17 cellular contexts compared by ENCODE assay signal in genomic region chr11:79087957-79088318, GRCh38.
DNase-seq lines count a peak whose midpoint lies in the region; ATAC-seq and TF ChIP-seq lines count a peak whose summit lies in the region.
"Had no signal": no experiment of that assay in that cellular context is flagged by ENCODE, and none has a peak within 500 bp of the region (broad histone marks: within the 10 kb centered on the region; RNA-seq: fewer than 3 reads in every experiment).

No MANE protein-coding gene starts in this region.

- peak; percentile 37 for DNase-seq in G401 (ENCODE audit: low spot score)
- DNase-seq in SK-N-MC (ENCODE audit: low read depth, low spot score): no peak
- peak; percentile 13 for DNase-seq in fibroblast of peridontal ligament (ENCODE audit: extremely low read depth)
- DNase-seq in renal cortical epithelial cell (ENCODE audit: low read depth): peak; percentile 53
- no peak for DNase-seq in adrenal gland
- DNase-seq in GM23248: no peak
- DNase-seq in SW480 (ENCODE audit: low spot score): no peak
- DNase-seq: activated CD4-positive, alpha-beta T cell treated with anti-CD3 and anti-CD28 coated beads for 1 hour; activated naive CD8-positive, alpha-beta T cell treated with anti-CD3 and anti-CD28 coated beads, Interleukin-2, amount 10 ng/mL, durations not matched to agents 7 days and 5 days; activated T-cell treated with anti-CD3 and anti-CD28 coated beads, Interleukin-2, amount 50 U/mL, for 1 hour; immature natural killer cell; mucosa of descending colon; NCI-H2171 treated with DMSO at 0.1 percent for 48 hours; stimulated activated CD4-positive, alpha-beta T cell treated with anti-CD3 and anti-CD28 coated beads, Interleukin-4, amount 100 ng/mL, for 1 hour had no signal

- no peak overlapping the region for H3K27ac ChIP-seq in SK-N-MC
- no peak overlapping the region for H3K27ac ChIP-seq in adrenal gland
- H3K27ac ChIP-seq in GM23248: no peak overlapping the region
- H3K27ac ChIP-seq: C4-2B had no signal

- intact Hi-C loops in adrenal gland (cut with DNase I): no loop called here

- no peak for ATAC-seq in HG03520 (IDR thresholded peaks at IDR 0.05; ENCODE audit: unreplicated experiment)
- ATAC-seq: mucosa of descending colon; stimulated activated memory B cell treated with anti-CD40 and anti-IgM and Interleukin-4, amounts not matched to agents 10 μg/mL and 1 μg/mL and 100 μg/mL, for 72 hours had no signal

- no peak overlapping the region for H3K9ac ChIP-seq in SK-N-MC (ENCODE audit: insufficient read length)
- no peak overlapping the region for H3K9ac ChIP-seq in GM23248

- in situ Hi-C loops in G401 (cut with HindIII; ENCODE audit: low sequenced_read_pairs) (no loop called here), GM23248 (cut with MboI) (no loop called here)

- no peak for TF ChIP-seq POLR2A in adrenal gland (IDR thresholded peaks at IDR 0.05)

- no peaks in the 10 kb centered on the region for H3K79me2 ChIP-seq in GM23248 (ENCODE audit: insufficient read depth)

- H2AFZ ChIP-seq in GM23248: no peak overlapping the region

- peaks cover 12% of the 10 kb centered on the region; the same call in 1 of the 2 replicates for H3F3A ChIP-seq in GM23248 (ENCODE audit: insufficient read depth)

- H3K4me2 ChIP-seq in GM23248 (ENCODE audit: unreplicated experiment): no peak overlapping the region

- H3K36me3 ChIP-seq in SK-N-MC (ENCODE audit: insufficient read depth, low read length) (no peaks in the 10 kb centered on the region), adrenal gland (replicated peaks in 1 of 2) (no peaks in the 10 kb centered on the region), GM23248 (ENCODE audit: low read depth) (no peaks in the 10 kb centered on the region)

- H3K9me3 ChIP-seq in SK-N-MC (ENCODE audit: low read depth, low read length) (no peaks in the 10 kb centered on the region), adrenal gland (replicated peaks in 1 of 3) (no peaks in the 10 kb centered on the region), GM23248 (ENCODE audit: low read depth) (no peaks in the 10 kb centered on the region)
- H3K9me3 ChIP-seq: mucosa of descending colon had no signal

- no peak for TF ChIP-seq CTCF in adrenal gland (IDR thresholded peaks at IDR 0.05)

- H4K20me1 ChIP-seq in GM23248 (ENCODE audit: insufficient read depth): no peaks in the 10 kb centered on the region

- H3K4me3 ChIP-seq in SK-N-MC (0 out of 2 replicates have a peak overlapping the region, but pooled peaks have one; percentile 51), adrenal gland (no peak overlapping the region), GM23248 (no peak overlapping the region)
- H3K4me3 ChIP-seq: mucosa of descending colon had no signal

- WGBS in adrenal gland, 4 donors: 73 to 85% (median 82%) methylated on average over 5 of the region's 5 CpGs
- 80 to 90% methylated on average over 5 of the region's 5 CpGs for WGBS in GM23248 (ENCODE audit: low coverage in 1 of 2, low lambda C conversion rate in 2 of 2, missing lambda C conversion rate in 2 of 2), 2 experiments

- H3K9me2 ChIP-seq in GM23248 (ENCODE audit: insufficient read depth): no peaks in the 10 kb centered on the region

- H3K4me1 ChIP-seq in adrenal gland (replicated peaks in 1 of 2) (no peaks in the 10 kb centered on the region), GM23248 (ENCODE audit: insufficient read depth) (peaks cover 6% of the 10 kb centered on the region; the same call in 1 of the 2 replicates)

- H3K27me3 ChIP-seq in adrenal gland (no peaks in the 10 kb centered on the region), GM23248 (replicated peaks; ENCODE audit: insufficient read depth) (no peaks in the 10 kb centered on the region)

Comparison
In these comparisons a context has a peak if more than half of its experiments do, and no peak if none do; other contexts are left out.
1. DNase-seq: peak in G401 (single experiment), fibroblast of peridontal ligament (single experiment) and renal cortical epithelial cell (single experiment); none in SK-N-MC (single experiment), adrenal gland (0 of 7), GM23248 (single experiment) and SW480 (single experiment).